In genomic region chr11:62387381-62387780, GRCh38 we compare ENCODE assay signal across 20 cellular contexts. TPM values are rescaled to one million over a fixed set of nuclear protein-coding genes. Genes with fewer than 3 reads are reported as not detected.
"Had no signal": no experiment of that assay in that cellular context is flagged by ENCODE, and none has a peak within 500 bp of the region (broad histone marks: within the 10 kb centered on the region; RNA-seq: fewer than 3 reads in every experiment).

No MANE protein-coding gene starts in this region.

- H3K4me1 Mint-ChIP-seq: naive B cell had no signal

- H3K4me3 Mint-ChIP-seq: naive B cell, nephron had no signal

- H3K36me3 Mint-ChIP-seq: naive B cell had no signal

- DNase-seq: cortex of kidney; dorsolateral prefrontal cortex; effector CD8-positive, alpha-beta T cell; foreskin melanocyte; heart left ventricle; hippocampal formation; kidney glomerular epithelial cell; mesendoderm; naive B cell; small intestine; stimulated activated CD4-positive, alpha-beta T cell treated with anti-CD3 and anti-CD28 coated beads, Interleukin-12 subunit alpha, Interleukin-12 subunit beta, amount 100 ng/mL, for 4 hours; stimulated activated naive CD4-positive, alpha-beta T cell; transverse colon had no signal

- ATAC-seq: heart left ventricle had no signal

- H3K9me3 Mint-ChIP-seq: naive B cell, nephron had no signal

RNA-seq across cellular contexts. Expression of gene SCGB1A1, which starts 31.5 kb away (rescaled TPM):
- total RNA-seq: heart left ventricle, liver, lung microvascular endothelial cell, osteocyte, right atrium auricular region, thoracic aorta, transverse colon, ureter had no signal
